In the genomic region with DNA sequence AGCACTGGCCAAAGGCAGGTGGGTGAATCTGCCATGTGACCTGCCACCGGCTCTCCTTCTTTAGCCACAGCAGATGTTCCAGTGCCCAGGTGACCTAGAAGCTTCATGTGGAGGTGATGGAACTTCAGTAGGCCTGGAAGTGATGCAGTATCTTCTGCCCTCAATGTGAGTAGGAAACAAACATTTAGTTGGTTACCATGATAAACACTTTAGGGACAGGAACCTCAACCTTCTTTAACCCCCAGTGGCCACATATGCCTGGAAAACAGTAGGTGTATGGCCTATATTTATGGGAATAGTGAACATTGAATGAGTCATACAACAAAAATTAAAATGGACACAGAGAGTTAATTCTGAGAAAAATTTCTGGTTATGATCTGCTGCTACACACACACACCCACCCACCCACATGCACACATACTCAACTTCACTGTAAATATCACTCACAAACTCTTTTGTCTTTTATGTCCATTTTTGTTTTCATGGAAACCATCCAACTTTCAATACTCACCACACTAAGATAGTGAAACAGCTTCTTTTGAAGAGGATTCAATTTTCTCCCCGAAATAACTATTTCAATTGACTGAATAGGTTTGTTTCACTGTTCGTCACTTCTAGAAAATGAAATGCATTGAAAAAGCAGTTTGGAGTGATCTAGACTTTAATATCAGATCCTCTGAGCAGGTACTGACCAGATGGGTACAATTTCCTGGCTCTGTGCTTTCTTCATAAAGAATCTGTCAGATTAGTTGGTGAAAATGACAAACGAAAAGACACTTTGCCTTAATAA, we compare ENCODE assay signal across 11 cellular contexts.
DNase-seq lines count a peak whose midpoint lies in the region; ATAC-seq and TF ChIP-seq lines count a peak whose summit lies in the region.
"Had no signal": no experiment of that assay in that cellular context is flagged by ENCODE, and none has a peak within 500 bp of the region (broad histone marks: within the 10 kb centered on the region; RNA-seq: fewer than 3 reads in every experiment).

No MANE protein-coding gene starts in this region.

- H3K27ac Mint-ChIP-seq in activated T-cell treated with anti-CD3 and anti-CD28 coated beads, Interleukin-2, amount 50 U/mL, for 24 hours = peak overlapping the region; percentile 71
- H3K27ac Mint-ChIP-seq: endodermal cell had no signal

- H3K9me3 ChIP-seq in breast epithelium = no peaks in the 10 kb centered on the region
- no peaks in the 10 kb centered on the region for H3K9me3 ChIP-seq in tibial artery
- H3K9me3 ChIP-seq: ovary had no signal

- no peaks in the 10 kb centered on the region for H3K9me3 Mint-ChIP-seq in activated T-cell treated with anti-CD3 and anti-CD28 coated beads, Interleukin-2, amount 50 U/mL, for 24 hours
- no peaks in the 10 kb centered on the region for H3K9me3 Mint-ChIP-seq in activated T-cell treated with anti-CD3 and anti-CD28 coated beads, Interleukin-2, amount 50 U/mL, for 4 hours
- H3K9me3 Mint-ChIP-seq: endodermal cell had no signal

- peak overlapping the region; percentile 18 to 70 for H3K27ac ChIP-seq in breast epithelium
- peak overlapping the region; percentile 26 to 33 for H3K27ac ChIP-seq in tibial artery
- H3K27ac ChIP-seq: HL-60 had no signal

- intact Hi-C loops in breast epithelium (cut with DNase I; ENCODE audit: low total_unique reads) (no loop called here), tibial artery (cut with DNase I; ENCODE audit: low total_unique reads) (no loop called here)

- DNase-seq in activated T-cell treated with anti-CD3 and anti-CD28 coated beads, Interleukin-2, amount 50 U/mL, for 24 hours = no peak
- DNase-seq in activated T-cell treated with anti-CD3 and anti-CD28 coated beads, Interleukin-2, amount 50 U/mL, for 4 hours = no peak
- DNase-seq in breast epithelium (ENCODE audit: low spot score in 2 of 2) = no peak
- DNase-seq in tibial artery = no peak
- DNase-seq in HT-29 (ENCODE audit: low spot score) = no peak
- DNase-seq in HuH-7 (ENCODE audit: low spot score) = no peak
- no peak for DNase-seq in NCI-H2196 treated with DMSO at 0.1 percent for 48 hours (lab: John Stamatoyannopoulos, UW; ENCODE audit: unreplicated experiment)
- DNase-seq: endodermal cell, ovary had no signal

- peaks cover 17% of the 10 kb centered on the region for H3K4me1 Mint-ChIP-seq in activated T-cell treated with anti-CD3 and anti-CD28 coated beads, Interleukin-2, amount 50 U/mL, for 24 hours (ENCODE audit: low read depth)
- H3K4me1 Mint-ChIP-seq in activated T-cell treated with anti-CD3 and anti-CD28 coated beads, Interleukin-2, amount 50 U/mL, for 4 hours (ENCODE audit: low read depth) = peaks cover 6% of the 10 kb centered on the region

- H3K36me3 ChIP-seq in breast epithelium (no peaks in the 10 kb centered on the region), tibial artery (no peaks in the 10 kb centered on the region)
- H3K36me3 ChIP-seq: ovary had no signal

- H3K27me3 Mint-ChIP-seq in activated T-cell treated with anti-CD3 and anti-CD28 coated beads, Interleukin-2, amount 50 U/mL, for 24 hours = peaks cover 16% of the 10 kb centered on the region
- peaks cover 7% of the 10 kb centered on the region for H3K27me3 Mint-ChIP-seq in activated T-cell treated with anti-CD3 and anti-CD28 coated beads, Interleukin-2, amount 50 U/mL, for 4 hours (ENCODE audit: low read depth)

- no peaks in the 10 kb centered on the region for H3K36me3 Mint-ChIP-seq in activated T-cell treated with anti-CD3 and anti-CD28 coated beads, Interleukin-2, amount 50 U/mL, for 24 hours (ENCODE audit: low read depth)
- no peaks in the 10 kb centered on the region for H3K36me3 Mint-ChIP-seq in activated T-cell treated with anti-CD3 and anti-CD28 coated beads, Interleukin-2, amount 50 U/mL, for 4 hours (ENCODE audit: insufficient read depth)

- no peak for ATAC-seq in activated T-cell treated with anti-CD3 and anti-CD28 coated beads, Interleukin-2, amount 50 U/mL, for 4 hours
- ATAC-seq in HG03064 (IDR thresholded peaks at IDR 0.05; ENCODE audit: low read depth, unreplicated experiment) = peak; percentile 49

- no peak for TF ChIP-seq POLR2A in breast epithelium (IDR thresholded peaks at IDR 0.05)

- H3K4me3 ChIP-seq in breast epithelium (no peak overlapping the region), tibial artery (no peak overlapping the region)
- H3K4me3 ChIP-seq: ovary had no signal

- no peaks in the 10 kb centered on the region for H3K27me3 ChIP-seq in breast epithelium
- no peaks in the 10 kb centered on the region for H3K27me3 ChIP-seq in tibial artery
- H3K27me3 ChIP-seq: ovary had no signal

- TF ChIP-seq CTCF in breast epithelium (IDR thresholded peaks at IDR 0.05) = no peak
- TF ChIP-seq CTCF in tibial artery (IDR thresholded peaks at IDR 0.05) = no peak

- no peaks in the 10 kb centered on the region for H3K4me1 ChIP-seq in breast epithelium
- H3K4me1 ChIP-seq in tibial artery = peaks cover 0 to 97% (median 23%) of the 10 kb centered on the region in 4 donors

- no peak overlapping the region for H3K4me3 Mint-ChIP-seq in activated T-cell treated with anti-CD3 and anti-CD28 coated beads, Interleukin-2, amount 50 U/mL, for 24 hours
- no peak overlapping the region for H3K4me3 Mint-ChIP-seq in activated T-cell treated with anti-CD3 and anti-CD28 coated beads, Interleukin-2, amount 50 U/mL, for 4 hours
- H3K4me3 Mint-ChIP-seq: endodermal cell had no signal
